In the genomic region with DNA sequence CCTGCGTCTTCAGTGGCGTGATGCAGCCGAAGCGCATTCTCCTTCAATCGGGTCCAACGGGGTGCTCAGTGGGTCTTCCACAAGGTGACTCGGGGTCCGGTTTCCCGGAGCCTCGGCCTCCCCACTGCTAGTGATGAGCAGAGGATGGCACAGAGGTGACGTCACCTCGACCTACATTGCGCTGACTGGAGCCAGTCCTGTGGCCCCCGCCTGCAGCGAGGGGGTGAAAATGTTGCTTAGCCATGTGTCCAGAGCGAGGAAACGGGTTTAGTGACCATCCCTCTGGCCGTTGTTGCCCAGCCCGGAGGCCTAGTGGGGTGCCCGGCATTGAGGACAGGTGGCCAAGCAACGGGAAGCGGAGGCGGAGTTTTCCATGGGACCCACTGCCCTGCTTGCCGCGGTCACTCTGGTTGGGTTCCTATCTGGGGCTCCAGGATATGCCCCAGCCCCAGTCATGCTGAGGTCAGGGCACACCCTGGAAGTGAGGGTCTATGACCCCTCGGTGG, we compare ENCODE assay signal across 11 cellular contexts.
A peak's percentile ranks its signal among the peaks of the same experiment; 100 is the strongest.
DNase-seq lines count a peak whose midpoint lies in the region; ATAC-seq, FAIRE-seq and TF ChIP-seq lines count a peak whose summit lies in the region.
"Had no signal": no experiment of that assay in that cellular context is flagged by ENCODE, and none has a peak within 500 bp of the region (broad histone marks: within the 10 kb centered on the region; RNA-seq: fewer than 3 reads in every experiment).

No MANE protein-coding gene starts in this region.

- H3F3A ChIP-seq in SK-N-SH (replicated peaks; ENCODE audit: insufficient read depth) = no peaks in the 10 kb centered on the region

- CTCF ChIA-PET in naive thymus-derived CD4-positive, alpha-beta T cell (lab: Charles Lee) = interaction anchor here (1.0 to 5.1 kb wide), 3 partner anchors 28 to 308 kb away, joined by 3 to 33 read pairs (median 8); no protein-coding TSS in a partner anchor
- CTCF ChIA-PET in SK-N-SH (lab: Yijun Ruan, JAX) = interaction anchor here (1.1 to 2.0 kb wide), 5 partner anchors 10 to 308 kb away, joined by 3 to 15 read pairs (median 4); no protein-coding TSS in a partner anchor

- H3K36me3 ChIP-seq in ES-I3 (ENCODE audit: insufficient read depth, low read length) = no peaks in the 10 kb centered on the region
- no peaks in the 10 kb centered on the region for H3K36me3 ChIP-seq in HUES48 (ENCODE audit: control insufficient read depth, insufficient read depth, low read length)
- H3K36me3 ChIP-seq in astrocyte (ENCODE audit: insufficient read depth, low read length) = no peaks in the 10 kb centered on the region
- H3K36me3 ChIP-seq in naive thymus-derived CD4-positive, alpha-beta T cell (ENCODE audit: control insufficient read depth in 2 of 3, insufficient read depth in 3 of 3, low read length in 3 of 3) = no peaks in the 10 kb centered on the region
- no peaks in the 10 kb centered on the region for H3K36me3 ChIP-seq in SK-N-SH (replicated peaks in 1 of 2; ENCODE audit: control insufficient read depth in 1 of 2, insufficient read depth in 2 of 2, low read length in 1 of 2)

- no peaks in the 10 kb centered on the region for H3K9me3 Mint-ChIP-seq in astrocyte (ENCODE audit: unreplicated experiment)
- H3K9me3 Mint-ChIP-seq in naive thymus-derived CD4-positive, alpha-beta T cell = peaks cover 0 to 1% (median 0%) of the 10 kb centered on the region in 11 donors
- H3K9me3 Mint-ChIP-seq: IgD-negative memory B cell had no signal

- H3K27ac Mint-ChIP-seq in astrocyte (ENCODE audit: unreplicated experiment) = no peak overlapping the region
- H3K27ac Mint-ChIP-seq in naive thymus-derived CD4-positive, alpha-beta T cell = peak overlapping the region in 1 of 9 donors; percentile 31

- no peak overlapping the region for H3K4me3 Mint-ChIP-seq in astrocyte (ENCODE audit: unreplicated experiment)
- H3K4me3 Mint-ChIP-seq in naive thymus-derived CD4-positive, alpha-beta T cell = peak overlapping the region in 6 of 10 donors; percentile 50 to 87 (median 66)

- H3K9me3 ChIP-seq in ES-I3 (ENCODE audit: control insufficient read depth, insufficient read depth, low read length) = no peaks in the 10 kb centered on the region
- H3K9me3 ChIP-seq in HUES48 (ENCODE audit: control insufficient read depth, insufficient read depth, low read length) = no peaks in the 10 kb centered on the region
- H3K9me3 ChIP-seq in astrocyte (ENCODE audit: insufficient read depth, low read depth, low read length) = no peaks in the 10 kb centered on the region
- no peaks in the 10 kb centered on the region for H3K9me3 ChIP-seq in naive thymus-derived CD4-positive, alpha-beta T cell (ENCODE audit: control insufficient read depth in 2 of 3, low read length in 3 of 3)
- H3K9me3 ChIP-seq in SK-N-SH = no peaks in the 10 kb centered on the region

- WGBS in SK-N-SH (ENCODE audit: low lambda C conversion rate) = 90% methylated on average over 14 of the region's 26 CpGs

- TF ChIP-seq CTCF in astrocyte (IDR thresholded peaks at IDR 0.05; ENCODE audit: insufficient read depth, low read depth, low read length) (no peak), SK-N-SH (IDR thresholded peaks at IDR 0.05) (no peak), foreskin fibroblast (IDR thresholded peaks at IDR 0.05; ENCODE audit: low read depth, low read length) (no peak)

- H3K4me1 ChIP-seq in ES-I3 (ENCODE audit: insufficient read depth, low read length) (peaks cover 30% of the 10 kb centered on the region; the same call in 1 of the 2 replicates), HUES48 (ENCODE audit: control insufficient read depth, insufficient read depth, low read length) (peaks cover 17% of the 10 kb centered on the region), astrocyte (ENCODE audit: insufficient read depth, low read length) (peaks cover 33% of the 10 kb centered on the region), SK-N-SH (ENCODE audit: control insufficient read depth in 1 of 2, insufficient read depth in 2 of 2, low read depth in 1 of 2, low read length in 1 of 2) (peaks cover 0 to 27% of the 10 kb centered on the region in 2 experiments; a peak in 1 of 4 replicates)
- peaks cover 0 to 48% of the 10 kb centered on the region in 2 donors for H3K4me1 ChIP-seq in naive thymus-derived CD4-positive, alpha-beta T cell (ENCODE audit: control insufficient read depth in 2 of 2, insufficient read depth in 2 of 2, low read length in 2 of 2)

- no peak for FAIRE-seq in astrocyte (lab: Jason Lieb, UNC)
- FAIRE-seq: small intestine had no signal

- intact Hi-C loops in naive thymus-derived CD4-positive, alpha-beta T cell (cut with micrococcal nuclease) = loop anchor here (1.0 to 10.0 kb wide), 8 partner anchors 14 to 788 kb away; no protein-coding TSS in a partner anchor

- H3K79me2 ChIP-seq in astrocyte (ENCODE audit: insufficient read depth, low read length) (peaks cover 2% of the 10 kb centered on the region), SK-N-SH (ENCODE audit: insufficient read depth) (peaks cover 3% of the 10 kb centered on the region; the same call in 1 of the 2 replicates)

- H3K27ac ChIP-seq in HUES48 (ENCODE audit: low read depth, low read length) = peak overlapping the region; percentile 9
- no peak overlapping the region for H3K27ac ChIP-seq in astrocyte (ENCODE audit: low read depth, low read length)
- no peak overlapping the region for H3K27ac ChIP-seq in naive thymus-derived CD4-positive, alpha-beta T cell (ENCODE audit: low read depth, low read length)
- peak overlapping the region in 1 of 2 experiments; percentile 5; a peak in 1 of 4 replicates for H3K27ac ChIP-seq in SK-N-SH (ENCODE audit: low read depth in 2 of 2, low read length in 1 of 2)

- H3K4me1 Mint-ChIP-seq in astrocyte (ENCODE audit: low read depth, unreplicated experiment) = peaks cover 11% of the 10 kb centered on the region
- peaks cover 16 to 49% (median 36%) of the 10 kb centered on the region in 7 donors for H3K4me1 Mint-ChIP-seq in naive thymus-derived CD4-positive, alpha-beta T cell

- no peak for DNase-seq in astrocyte (ENCODE audit: low read depth)
- no peak for DNase-seq in naive thymus-derived CD4-positive, alpha-beta T cell
- no peak for DNase-seq in SK-N-SH
- no peak for DNase-seq in foreskin fibroblast
- DNase-seq: NCI-H1694, T1000 had no signal

- H3K36me3 Mint-ChIP-seq in astrocyte (ENCODE audit: low read depth, unreplicated experiment) = no peaks in the 10 kb centered on the region
- no peaks in the 10 kb centered on the region for H3K36me3 Mint-ChIP-seq in naive thymus-derived CD4-positive, alpha-beta T cell
- H3K36me3 Mint-ChIP-seq: IgD-negative memory B cell had no signal

- POLR2A ChIA-PET in naive thymus-derived CD4-positive, alpha-beta T cell (lab: Charles Lee) = no interaction called here
- POLR2A ChIA-PET in SK-N-SH (lab: Yijun Ruan, JAX) = no interaction called here

- TF ChIP-seq EP300 in SK-N-SH (IDR thresholded peaks at IDR 0.05; ENCODE audit: borderline replicate concordance in 1 of 2, low read depth in 1 of 2, low read length in 1 of 2) = no peak

- H3K27me3 Mint-ChIP-seq in astrocyte (ENCODE audit: low read depth, unreplicated experiment) = peaks cover 11% of the 10 kb centered on the region
- no peaks in the 10 kb centered on the region for H3K27me3 Mint-ChIP-seq in naive thymus-derived CD4-positive, alpha-beta T cell

- TF ChIP-seq RAD21 in SK-N-SH (IDR thresholded peaks at IDR 0.05; ENCODE audit: low read length) = no peak

- H2AFZ ChIP-seq in astrocyte (ENCODE audit: low read depth, low read length) (no peak overlapping the region), SK-N-SH (ENCODE audit: low read depth) (no peak overlapping the region)

- H3K27me3 ChIP-seq in HUES48 (ENCODE audit: control insufficient read depth, insufficient read depth, low read length) = no peaks in the 10 kb centered on the region
- no peaks in the 10 kb centered on the region for H3K27me3 ChIP-seq in astrocyte (ENCODE audit: insufficient read depth, low read length)
- no peaks in the 10 kb centered on the region for H3K27me3 ChIP-seq in naive thymus-derived CD4-positive, alpha-beta T cell (ENCODE audit: control insufficient read depth in 2 of 2, insufficient read depth in 2 of 2, low read length in 2 of 2)
- no peaks in the 10 kb centered on the region for H3K27me3 ChIP-seq in SK-N-SH (ENCODE audit: insufficient read depth)

- no peak for ATAC-seq in naive thymus-derived CD4-positive, alpha-beta T cell
- no peak for ATAC-seq in GM19463 (IDR thresholded peaks at IDR 0.05; ENCODE audit: unreplicated experiment)

- H3K4me2 ChIP-seq in astrocyte (ENCODE audit: low read length) (peak overlapping the region; percentile 55), SK-N-SH (no peak overlapping the region)

- H4K20me1 ChIP-seq in astrocyte (ENCODE audit: insufficient read depth, low read length) (peaks cover 82% of the 10 kb centered on the region), SK-N-SH (ENCODE audit: insufficient read depth) (peaks cover 21% of the 10 kb centered on the region; the same call in 1 of the 2 replicates)

- H3K9ac ChIP-seq in ES-I3 (ENCODE audit: low read depth, low read length) (peak overlapping the region; percentile 32; the same call in 1 of the 2 replicates), HUES48 (ENCODE audit: low read depth, low read length) (no peak overlapping the region), astrocyte (ENCODE audit: low read length) (no peak overlapping the region), SK-N-SH (no peak overlapping the region)

- H3K4me3 ChIP-seq in HUES48 (ENCODE audit: low read depth, low read length) (peak overlapping the region; percentile 43), astrocyte (ENCODE audit: insufficient read depth, low read depth, low read length) (no peak overlapping the region), SK-N-SH (ENCODE audit: low read depth in 2 of 2, low read length in 1 of 2) (peak overlapping the region in 1 of 2 experiments; percentile 49; a peak in 1 of 4 replicates), foreskin fibroblast (ENCODE audit: low read depth in 1 of 2, low read length in 2 of 2) (no peak overlapping the region)
- H3K4me3 ChIP-seq in naive thymus-derived CD4-positive, alpha-beta T cell (ENCODE audit: low read length) = peak overlapping the region; percentile 13

- H3K9me2 ChIP-seq in SK-N-SH = no peaks in the 10 kb centered on the region

TF ChIP-seq in SK-N-SH, 30 proteins besides CTCF, POLR2A, EP300 and RAD21:
- TF ChIP-seq PBX3 (IDR thresholded peaks at IDR 0.05) = no peak
- TF ChIP-seq RCOR1 (IDR thresholded peaks at IDR 0.05; ENCODE audit: low read length) = no peak

Comparison
In these comparisons a context has a peak if more than half of its experiments do, and no peak if none do; other contexts are left out.
1. H3K4me3 ChIP-seq: peak in HUES48 (single experiment) and naive thymus-derived CD4-positive, alpha-beta T cell (single experiment); none in astrocyte (single experiment) and foreskin fibroblast (0 of 2).